ENCODE assay signal across 1 cellular context in the genomic region with DNA sequence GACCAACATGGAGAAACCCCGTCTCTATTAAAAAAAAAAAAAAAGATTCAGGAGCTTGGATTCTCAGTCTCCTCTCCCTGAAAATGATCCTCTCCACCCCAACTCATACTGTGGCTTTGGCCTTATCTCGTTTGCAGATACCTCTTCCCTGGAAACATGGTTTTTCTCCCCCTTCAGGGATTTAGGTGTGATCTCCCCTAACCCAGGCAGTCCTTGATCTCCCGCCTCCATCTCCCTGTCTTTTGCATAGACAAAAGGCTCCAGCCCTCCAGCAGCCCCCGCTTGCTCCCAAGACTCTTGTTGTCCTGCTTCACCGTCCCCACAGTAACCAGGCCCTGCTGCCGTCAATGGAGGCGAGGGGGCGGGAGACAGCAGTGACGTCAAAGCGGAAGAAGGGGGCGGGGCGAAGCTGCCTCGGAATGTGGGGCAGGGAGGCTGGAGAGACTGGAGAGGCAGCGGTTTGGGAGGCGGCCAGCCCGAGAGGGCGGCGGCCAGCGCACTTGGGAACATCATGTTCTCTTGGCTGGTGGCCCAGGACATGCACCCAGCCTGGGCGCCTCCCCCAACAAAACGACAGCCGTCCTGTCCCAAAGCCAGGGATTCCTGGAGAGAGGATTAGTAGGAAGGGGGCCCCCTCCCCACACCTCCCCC.
TF ChIP-seq lines count a peak whose summit lies in the region.

No MANE protein-coding gene starts in this region.

TF ChIP-seq in HepG2, 621 proteins besides CTCF, POLR2A, EP300 and RAD21 (continued from another document and continues in another):
- TF ChIP-seq, protein P1, sequence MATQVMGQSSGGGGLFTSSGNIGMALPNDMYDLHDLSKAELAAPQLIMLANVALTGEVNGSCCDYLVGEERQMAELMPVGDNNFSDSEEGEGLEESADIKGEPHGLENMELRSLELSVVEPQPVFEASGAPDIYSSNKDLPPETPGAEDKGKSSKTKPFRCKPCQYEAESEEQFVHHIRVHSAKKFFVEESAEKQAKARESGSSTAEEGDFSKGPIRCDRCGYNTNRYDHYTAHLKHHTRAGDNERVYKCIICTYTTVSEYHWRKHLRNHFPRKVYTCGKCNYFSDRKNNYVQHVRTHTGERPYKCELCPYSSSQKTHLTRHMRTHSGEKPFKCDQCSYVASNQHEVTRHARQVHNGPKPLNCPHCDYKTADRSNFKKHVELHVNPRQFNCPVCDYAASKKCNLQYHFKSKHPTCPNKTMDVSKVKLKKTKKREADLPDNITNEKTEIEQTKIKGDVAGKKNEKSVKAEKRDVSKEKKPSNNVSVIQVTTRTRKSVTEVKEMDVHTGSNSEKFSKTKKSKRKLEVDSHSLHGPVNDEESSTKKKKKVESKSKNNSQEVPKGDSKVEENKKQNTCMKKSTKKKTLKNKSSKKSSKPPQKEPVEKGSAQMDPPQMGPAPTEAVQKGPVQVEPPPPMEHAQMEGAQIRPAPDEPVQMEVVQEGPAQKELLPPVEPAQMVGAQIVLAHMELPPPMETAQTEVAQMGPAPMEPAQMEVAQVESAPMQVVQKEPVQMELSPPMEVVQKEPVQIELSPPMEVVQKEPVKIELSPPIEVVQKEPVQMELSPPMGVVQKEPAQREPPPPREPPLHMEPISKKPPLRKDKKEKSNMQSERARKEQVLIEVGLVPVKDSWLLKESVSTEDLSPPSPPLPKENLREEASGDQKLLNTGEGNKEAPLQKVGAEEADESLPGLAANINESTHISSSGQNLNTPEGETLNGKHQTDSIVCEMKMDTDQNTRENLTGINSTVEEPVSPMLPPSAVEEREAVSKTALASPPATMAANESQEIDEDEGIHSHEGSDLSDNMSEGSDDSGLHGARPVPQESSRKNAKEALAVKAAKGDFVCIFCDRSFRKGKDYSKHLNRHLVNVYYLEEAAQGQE (IDR thresholded peaks at IDR 0.05; ENCODE audit: borderline replicate concordance in 1 of 2, low read depth in 1 of 2, low read length in 2 of 2), result no peak
- TF ChIP-seq ZNF761 (CRISPR knock-in tag; conservative IDR thresholded peaks at IDR 0.05) (no peak), HCFC1 (IDR thresholded peaks at IDR 0.05; ENCODE audit: low read depth, low read length) (no peak; the same call in 1 of the 2 replicates), ERF (CRISPR knock-in tag; IDR thresholded peaks at IDR 0.05) (peak; percentile 44; the same call in 1 of the 2 replicates), CAMTA2 (CRISPR knock-in tag; IDR thresholded peaks at IDR 0.05; ENCODE audit: borderline replicate concordance) (no peak), FOXA1 (IDR thresholded peaks at IDR 0.05) (no peak), FOXA1 (CRISPR knock-in tag; IDR thresholded peaks at IDR 0.05) (0 out of 2 replicates have a peak, but pooled peaks have one; percentile 16), ZSCAN9 (CRISPR knock-in tag; IDR thresholded peaks at IDR 0.05; ENCODE audit: borderline replicate concordance) (no peak), ZNF850 (CRISPR knock-in tag; conservative IDR thresholded peaks at IDR 0.05) (no peak), ZNF180 (CRISPR knock-in tag; IDR thresholded peaks at IDR 0.05; ENCODE audit: borderline replicate concordance, low read depth) (no peak), DDIT3 (CRISPR knock-in tag; IDR thresholded peaks at IDR 0.05) (no peak), ATF7-NPFF (CRISPR knock-in tag; IDR thresholded peaks at IDR 0.05; ENCODE audit: low read depth) (no peak), XBP1 (CRISPR knock-in tag; IDR thresholded peaks at IDR 0.05) (no peak), ZMYM3 (CRISPR knock-in tag; IDR thresholded peaks at IDR 0.05) (no peak; the same call in 1 of the 2 replicates), ZNF674 (CRISPR knock-in tag; IDR thresholded peaks at IDR 0.05; ENCODE audit: low read depth) (no peak), ARNT (IDR thresholded peaks at IDR 0.05) (no peak), ZBTB3 (CRISPR knock-in tag; IDR thresholded peaks at IDR 0.05; ENCODE audit: borderline replicate concordance, low read depth) (no peak), CC2D1A (CRISPR knock-in tag; IDR thresholded peaks at IDR 0.05) (no peak), ARID5B (CRISPR knock-in tag; IDR thresholded peaks at IDR 0.05) (no peak), ZNF547 (CRISPR knock-in tag; IDR thresholded peaks at IDR 0.05) (no peak), ZBTB38 (CRISPR knock-in tag; IDR thresholded peaks at IDR 0.05) (no peak), ZNF354B (CRISPR knock-in tag; IDR thresholded peaks at IDR 0.05) (no peak), ATRX (CRISPR knock-in tag; IDR thresholded peaks at IDR 0.05; ENCODE audit: borderline replicate concordance) (no peak), ZBTB7B (CRISPR knock-in tag; IDR thresholded peaks at IDR 0.05) (no peak), ZNF274 (CRISPR knock-in tag; IDR thresholded peaks at IDR 0.05) (peak; percentile 55; the same call in 1 of the 2 replicates), PAXIP1 (CRISPR knock-in tag; conservative IDR thresholded peaks at IDR 0.05) (peak; percentile 43; the same call in 1 of the 2 replicates), ZNF839 (CRISPR knock-in tag; IDR thresholded peaks at IDR 0.05; ENCODE audit: borderline replicate concordance) (no peak), TGIF2 (CRISPR knock-in tag; IDR thresholded peaks at IDR 0.05) (no peak), ZBTB42 (CRISPR knock-in tag; IDR thresholded peaks at IDR 0.05) (no peak), EEA1 (CRISPR knock-in tag; IDR thresholded peaks at IDR 0.05; ENCODE audit: borderline replicate concordance) (no peak), PTBP1 (IDR thresholded peaks at IDR 0.05; ENCODE audit: low read depth, low read length, poor library complexity, severe bottlenecking) (no peak), CEBPB (IDR thresholded peaks at IDR 0.05; ENCODE audit: borderline replicate concordance, low read depth, low read length) (no peak)
- TF ChIP-seq, protein P2, sequence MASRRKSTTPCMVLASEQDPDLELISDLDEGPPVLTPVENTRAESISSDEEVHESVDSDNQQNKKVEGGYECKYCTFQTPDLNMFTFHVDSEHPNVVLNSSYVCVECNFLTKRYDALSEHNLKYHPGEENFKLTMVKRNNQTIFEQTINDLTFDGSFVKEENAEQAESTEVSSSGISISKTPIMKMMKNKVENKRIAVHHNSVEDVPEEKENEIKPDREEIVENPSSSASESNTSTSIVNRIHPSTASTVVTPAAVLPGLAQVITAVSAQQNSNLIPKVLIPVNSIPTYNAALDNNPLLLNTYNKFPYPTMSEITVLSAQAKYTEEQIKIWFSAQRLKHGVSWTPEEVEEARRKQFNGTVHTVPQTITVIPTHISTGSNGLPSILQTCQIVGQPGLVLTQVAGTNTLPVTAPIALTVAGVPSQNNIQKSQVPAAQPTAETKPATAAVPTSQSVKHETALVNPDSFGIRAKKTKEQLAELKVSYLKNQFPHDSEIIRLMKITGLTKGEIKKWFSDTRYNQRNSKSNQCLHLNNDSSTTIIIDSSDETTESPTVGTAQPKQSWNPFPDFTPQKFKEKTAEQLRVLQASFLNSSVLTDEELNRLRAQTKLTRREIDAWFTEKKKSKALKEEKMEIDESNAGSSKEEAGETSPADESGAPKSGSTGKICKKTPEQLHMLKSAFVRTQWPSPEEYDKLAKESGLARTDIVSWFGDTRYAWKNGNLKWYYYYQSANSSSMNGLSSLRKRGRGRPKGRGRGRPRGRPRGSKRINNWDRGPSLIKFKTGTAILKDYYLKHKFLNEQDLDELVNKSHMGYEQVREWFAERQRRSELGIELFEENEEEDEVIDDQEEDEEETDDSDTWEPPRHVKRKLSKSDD (CRISPR knock-in tag; IDR thresholded peaks at IDR 0.05; ENCODE audit: low read depth), result no peak
- TF ChIP-seq, protein P3, sequence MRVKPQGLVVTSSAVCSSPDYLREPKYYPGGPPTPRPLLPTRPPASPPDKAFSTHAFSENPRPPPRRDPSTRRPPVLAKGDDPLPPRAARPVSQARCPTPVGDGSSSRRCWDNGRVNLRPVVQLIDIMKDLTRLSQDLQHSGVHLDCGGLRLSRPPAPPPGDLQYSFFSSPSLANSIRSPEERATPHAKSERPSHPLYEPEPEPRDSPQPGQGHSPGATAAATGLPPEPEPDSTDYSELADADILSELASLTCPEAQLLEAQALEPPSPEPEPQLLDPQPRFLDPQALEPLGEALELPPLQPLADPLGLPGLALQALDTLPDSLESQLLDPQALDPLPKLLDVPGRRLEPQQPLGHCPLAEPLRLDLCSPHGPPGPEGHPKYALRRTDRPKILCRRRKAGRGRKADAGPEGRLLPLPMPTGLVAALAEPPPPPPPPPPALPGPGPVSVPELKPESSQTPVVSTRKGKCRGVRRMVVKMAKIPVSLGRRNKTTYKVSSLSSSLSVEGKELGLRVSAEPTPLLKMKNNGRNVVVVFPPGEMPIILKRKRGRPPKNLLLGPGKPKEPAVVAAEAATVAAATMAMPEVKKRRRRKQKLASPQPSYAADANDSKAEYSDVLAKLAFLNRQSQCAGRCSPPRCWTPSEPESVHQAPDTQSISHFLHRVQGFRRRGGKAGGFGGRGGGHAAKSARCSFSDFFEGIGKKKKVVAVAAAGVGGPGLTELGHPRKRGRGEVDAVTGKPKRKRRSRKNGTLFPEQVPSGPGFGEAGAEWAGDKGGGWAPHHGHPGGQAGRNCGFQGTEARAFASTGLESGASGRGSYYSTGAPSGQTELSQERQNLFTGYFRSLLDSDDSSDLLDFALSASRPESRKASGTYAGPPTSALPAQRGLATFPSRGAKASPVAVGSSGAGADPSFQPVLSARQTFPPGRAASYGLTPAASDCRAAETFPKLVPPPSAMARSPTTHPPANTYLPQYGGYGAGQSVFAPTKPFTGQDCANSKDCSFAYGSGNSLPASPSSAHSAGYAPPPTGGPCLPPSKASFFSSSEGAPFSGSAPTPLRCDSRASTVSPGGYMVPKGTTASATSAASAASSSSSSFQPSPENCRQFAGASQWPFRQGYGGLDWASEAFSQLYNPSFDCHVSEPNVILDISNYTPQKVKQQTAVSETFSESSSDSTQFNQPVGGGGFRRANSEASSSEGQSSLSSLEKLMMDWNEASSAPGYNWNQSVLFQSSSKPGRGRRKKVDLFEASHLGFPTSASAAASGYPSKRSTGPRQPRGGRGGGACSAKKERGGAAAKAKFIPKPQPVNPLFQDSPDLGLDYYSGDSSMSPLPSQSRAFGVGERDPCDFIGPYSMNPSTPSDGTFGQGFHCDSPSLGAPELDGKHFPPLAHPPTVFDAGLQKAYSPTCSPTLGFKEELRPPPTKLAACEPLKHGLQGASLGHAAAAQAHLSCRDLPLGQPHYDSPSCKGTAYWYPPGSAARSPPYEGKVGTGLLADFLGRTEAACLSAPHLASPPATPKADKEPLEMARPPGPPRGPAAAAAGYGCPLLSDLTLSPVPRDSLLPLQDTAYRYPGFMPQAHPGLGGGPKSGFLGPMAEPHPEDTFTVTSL (CRISPR knock-in tag; IDR thresholded peaks at IDR 0.05; ENCODE audit: borderline replicate concordance), result no peak
